1 cellular context compared by ENCODE assay signal in the genomic region with DNA sequence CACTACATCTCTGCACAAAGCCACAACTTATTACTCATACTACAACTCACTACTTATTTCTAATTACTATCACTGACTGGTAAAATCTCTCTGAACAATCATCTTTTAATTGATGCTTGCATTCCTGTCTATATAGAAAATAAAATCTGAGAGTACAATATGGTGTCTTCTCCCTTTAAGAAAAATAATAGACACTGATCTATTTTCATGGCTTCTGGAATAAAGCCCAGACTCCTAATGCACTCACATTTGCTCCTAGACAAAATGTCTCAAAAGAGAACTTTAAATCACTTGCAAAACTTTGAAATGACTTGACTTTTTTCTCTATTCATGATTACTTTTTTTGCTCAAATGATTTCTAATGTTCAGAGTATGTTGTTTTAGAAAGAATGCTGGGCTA.
TF ChIP-seq lines count a peak whose summit lies in the region.

No MANE protein-coding gene starts in this region.

TF ChIP-seq in HepG2, 621 proteins besides CTCF, POLR2A, EP300 and RAD21 (continued from another document):
- TF ChIP-seq, protein P1, sequence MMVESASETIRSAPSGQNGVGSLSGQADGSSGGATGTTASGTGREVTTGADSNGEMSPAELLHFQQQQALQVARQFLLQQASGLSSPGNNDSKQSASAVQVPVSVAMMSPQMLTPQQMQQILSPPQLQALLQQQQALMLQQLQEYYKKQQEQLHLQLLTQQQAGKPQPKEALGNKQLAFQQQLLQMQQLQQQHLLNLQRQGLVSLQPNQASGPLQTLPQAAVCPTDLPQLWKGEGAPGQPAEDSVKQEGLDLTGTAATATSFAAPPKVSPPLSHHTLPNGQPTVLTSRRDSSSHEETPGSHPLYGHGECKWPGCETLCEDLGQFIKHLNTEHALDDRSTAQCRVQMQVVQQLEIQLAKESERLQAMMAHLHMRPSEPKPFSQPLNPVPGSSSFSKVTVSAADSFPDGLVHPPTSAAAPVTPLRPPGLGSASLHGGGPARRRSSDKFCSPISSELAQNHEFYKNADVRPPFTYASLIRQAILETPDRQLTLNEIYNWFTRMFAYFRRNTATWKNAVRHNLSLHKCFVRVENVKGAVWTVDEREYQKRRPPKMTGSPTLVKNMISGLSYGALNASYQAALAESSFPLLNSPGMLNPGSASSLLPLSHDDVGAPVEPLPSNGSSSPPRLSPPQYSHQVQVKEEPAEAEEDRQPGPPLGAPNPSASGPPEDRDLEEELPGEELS (CRISPR knock-in tag; IDR thresholded peaks at IDR 0.05): no peak
- TF ChIP-seq ZNF737 (CRISPR knock-in tag; IDR thresholded peaks at IDR 0.05; ENCODE audit: borderline replicate concordance): no peak
- TF ChIP-seq, protein P2, sequence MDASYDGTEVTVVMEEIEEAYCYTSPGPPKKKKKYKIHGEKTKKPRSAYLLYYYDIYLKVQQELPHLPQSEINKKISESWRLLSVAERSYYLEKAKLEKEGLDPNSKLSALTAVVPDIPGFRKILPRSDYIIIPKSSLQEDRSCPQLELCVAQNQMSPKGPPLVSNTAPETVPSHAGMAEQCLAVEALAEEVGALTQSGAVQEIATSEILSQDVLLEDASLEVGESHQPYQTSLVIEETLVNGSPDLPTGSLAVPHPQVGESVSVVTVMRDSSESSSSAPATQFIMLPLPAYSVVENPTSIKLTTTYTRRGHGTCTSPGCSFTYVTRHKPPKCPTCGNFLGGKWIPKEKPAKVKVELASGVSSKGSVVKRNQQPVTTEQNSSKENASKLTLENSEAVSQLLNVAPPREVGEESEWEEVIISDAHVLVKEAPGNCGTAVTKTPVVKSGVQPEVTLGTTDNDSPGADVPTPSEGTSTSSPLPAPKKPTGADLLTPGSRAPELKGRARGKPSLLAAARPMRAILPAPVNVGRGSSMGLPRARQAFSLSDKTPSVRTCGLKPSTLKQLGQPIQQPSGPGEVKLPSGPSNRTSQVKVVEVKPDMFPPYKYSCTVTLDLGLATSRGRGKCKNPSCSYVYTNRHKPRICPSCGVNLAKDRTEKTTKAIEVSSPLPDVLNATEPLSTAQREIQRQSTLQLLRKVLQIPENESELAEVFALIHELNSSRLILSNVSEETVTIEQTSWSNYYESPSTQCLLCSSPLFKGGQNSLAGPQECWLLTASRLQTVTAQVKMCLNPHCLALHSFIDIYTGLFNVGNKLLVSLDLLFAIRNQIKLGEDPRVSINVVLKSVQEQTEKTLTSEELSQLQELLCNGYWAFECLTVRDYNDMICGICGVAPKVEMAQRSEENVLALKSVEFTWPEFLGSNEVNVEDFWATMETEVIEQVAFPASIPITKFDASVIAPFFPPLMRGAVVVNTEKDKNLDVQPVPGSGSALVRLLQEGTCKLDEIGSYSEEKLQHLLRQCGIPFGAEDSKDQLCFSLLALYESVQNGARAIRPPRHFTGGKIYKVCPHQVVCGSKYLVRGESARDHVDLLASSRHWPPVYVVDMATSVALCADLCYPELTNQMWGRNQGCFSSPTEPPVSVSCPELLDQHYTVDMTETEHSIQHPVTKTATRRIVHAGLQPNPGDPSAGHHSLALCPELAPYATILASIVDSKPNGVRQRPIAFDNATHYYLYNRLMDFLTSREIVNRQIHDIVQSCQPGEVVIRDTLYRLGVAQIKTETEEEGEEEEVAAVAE (CRISPR knock-in tag; IDR thresholded peaks at IDR 0.05; ENCODE audit: borderline replicate concordance): no peak
- TF ChIP-seq, protein P3, sequence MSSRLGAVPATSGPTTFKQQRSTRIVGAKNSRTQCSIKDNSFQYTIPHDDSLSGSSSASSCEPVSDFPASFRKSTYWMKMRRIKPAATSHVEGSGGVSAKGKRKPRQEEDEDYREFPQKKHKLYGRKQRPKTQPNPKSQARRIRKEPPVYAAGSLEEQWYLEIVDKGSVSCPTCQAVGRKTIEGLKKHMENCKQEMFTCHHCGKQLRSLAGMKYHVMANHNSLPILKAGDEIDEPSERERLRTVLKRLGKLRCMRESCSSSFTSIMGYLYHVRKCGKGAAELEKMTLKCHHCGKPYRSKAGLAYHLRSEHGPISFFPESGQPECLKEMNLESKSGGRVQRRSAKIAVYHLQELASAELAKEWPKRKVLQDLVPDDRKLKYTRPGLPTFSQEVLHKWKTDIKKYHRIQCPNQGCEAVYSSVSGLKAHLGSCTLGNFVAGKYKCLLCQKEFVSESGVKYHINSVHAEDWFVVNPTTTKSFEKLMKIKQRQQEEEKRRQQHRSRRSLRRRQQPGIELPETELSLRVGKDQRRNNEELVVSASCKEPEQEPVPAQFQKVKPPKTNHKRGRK (CRISPR knock-in tag; IDR thresholded peaks at IDR 0.05): no peak
- no peak for TF ChIP-seq MATR3 (CRISPR knock-in tag; IDR thresholded peaks at IDR 0.05)
- TF ChIP-seq THAP11 (CRISPR knock-in tag; IDR thresholded peaks at IDR 0.05): no peak
- TF ChIP-seq, protein P4, sequence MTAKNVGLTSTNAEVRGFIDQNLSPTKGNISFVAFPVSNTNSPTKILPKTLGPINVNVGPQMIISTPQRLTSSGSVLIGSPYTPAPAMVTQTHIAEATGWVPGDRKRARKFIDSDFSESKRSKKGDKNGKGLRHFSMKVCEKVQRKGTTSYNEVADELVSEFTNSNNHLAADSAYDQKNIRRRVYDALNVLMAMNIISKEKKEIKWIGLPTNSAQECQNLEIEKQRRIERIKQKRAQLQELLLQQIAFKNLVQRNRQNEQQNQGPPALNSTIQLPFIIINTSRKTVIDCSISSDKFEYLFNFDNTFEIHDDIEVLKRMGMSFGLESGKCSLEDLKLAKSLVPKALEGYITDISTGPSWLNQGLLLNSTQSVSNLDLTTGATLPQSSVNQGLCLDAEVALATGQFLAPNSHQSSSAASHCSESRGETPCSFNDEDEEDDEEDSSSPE (CRISPR knock-in tag; IDR thresholded peaks at IDR 0.05): no peak
- no peak for TF ChIP-seq ZNF510 (CRISPR knock-in tag; IDR thresholded peaks at IDR 0.05; ENCODE audit: low read depth)
- TF ChIP-seq ARHGAP35 (CRISPR knock-in tag; IDR thresholded peaks at IDR 0.05; ENCODE audit: borderline replicate concordance): no peak
- no peak for TF ChIP-seq CBFB (CRISPR knock-in tag; IDR thresholded peaks at IDR 0.05)
